Comparison of ENCODE assay signal across 19 cellular contexts in the genomic region with DNA sequence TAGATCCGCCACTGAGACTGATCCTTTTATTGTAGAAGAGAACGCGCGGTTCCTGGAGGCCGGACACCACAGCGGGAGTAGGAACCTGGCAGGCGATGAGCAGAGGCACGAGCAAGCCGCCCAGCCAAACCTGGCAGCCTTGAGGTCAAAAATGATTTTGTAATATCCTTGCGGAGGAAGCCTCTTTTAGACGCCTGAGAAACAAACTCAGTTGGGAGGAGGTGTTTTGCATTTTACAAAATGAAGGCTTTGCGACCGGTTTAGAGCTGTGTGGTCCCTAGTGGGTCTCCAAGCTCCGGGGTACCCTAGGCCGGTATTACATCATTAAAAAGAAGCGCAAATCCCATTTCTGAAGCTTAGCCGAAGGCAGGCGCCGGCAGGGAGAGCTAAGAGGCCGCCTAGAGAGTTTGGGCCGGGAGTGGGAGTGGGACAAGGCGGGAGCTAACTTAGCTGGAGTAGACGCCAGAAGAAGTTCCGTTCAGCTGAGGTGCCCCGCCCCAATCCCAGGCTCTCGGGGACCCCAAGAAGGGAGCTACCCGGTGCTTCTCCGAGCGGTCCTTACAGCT. TPM values are rescaled to one million over a fixed set of nuclear protein-coding genes. Genes with fewer than 3 reads are reported as not detected.
A peak's percentile ranks its signal among the peaks of the same experiment; 100 is the strongest.
DNase-seq lines count a peak whose midpoint lies in the region; ATAC-seq and TF ChIP-seq lines count a peak whose summit lies in the region.
"Had no signal": no experiment of that assay in that cellular context is flagged by ENCODE, and none has a peak within 500 bp of the region (broad histone marks: within the 10 kb centered on the region; RNA-seq: fewer than 3 reads in every experiment).

No MANE protein-coding gene starts in this region.

- DNase-seq in NT2/D1 (ENCODE audit: low read depth, low spot score), result no peak
- DNase-seq in coronary artery (ENCODE audit: low spot score), result no peak
- no peak for DNase-seq in osteocyte (ENCODE audit: extremely low spot score, unreplicated experiment)
- DNase-seq in stomach, result no peak
- DNase-seq: AML-193; amygdala; Caco-2; EL; MG63; NCI-H1694; ovary; stimulated activated CD4-positive, alpha-beta T cell treated with anti-CD3 and anti-CD28 coated beads, Interleukin-4, amount 100 ng/mL, for 24 hours; T-helper 1 cell; testis; WERI-Rb-1 had no signal

- H3K4me3 Mint-ChIP-seq in osteocyte (ENCODE audit: unreplicated experiment), result peak overlapping the region; percentile 24

- no peaks in the 10 kb centered on the region for H3K9me3 ChIP-seq in NT2/D1 (ENCODE audit: insufficient read depth, low read length)
- no peaks in the 10 kb centered on the region for H3K9me3 ChIP-seq in iPS-18c (ENCODE audit: control insufficient read depth, insufficient read depth, low read length)
- H3K9me3 ChIP-seq in stomach, result peaks cover 0 to 40% (median 9%) of the 10 kb centered on the region in 4 donors
- H3K9me3 ChIP-seq: Caco-2, MG63, ovary, testis had no signal

- H3K36me3 ChIP-seq in NT2/D1 (ENCODE audit: insufficient read depth, insufficient read length, low read length), result no peaks in the 10 kb centered on the region
- no peaks in the 10 kb centered on the region for H3K36me3 ChIP-seq in stomach
- H3K36me3 ChIP-seq: ovary, WERI-Rb-1 had no signal

- intact Hi-C loops in stomach (cut with DNase I; ENCODE audit: low total_unique reads), result no loop called here

- peaks cover 66% of the 10 kb centered on the region for H3K27me3 Mint-ChIP-seq in osteocyte (ENCODE audit: unreplicated experiment)

- H3K4me1 ChIP-seq in NT2/D1 (ENCODE audit: insufficient read depth, insufficient read length) (peaks cover 5% of the 10 kb centered on the region), stomach (peaks cover 7 to 37% (median 23%) of the 10 kb centered on the region in 4 donors)
- H3K4me1 ChIP-seq: Caco-2, testis had no signal

- peaks cover 94% of the 10 kb centered on the region for H3K27me3 ChIP-seq in NT2/D1 (ENCODE audit: insufficient read depth, insufficient read length)
- H3K27me3 ChIP-seq in stomach, result peaks cover 24 to 100% (median 81%) of the 10 kb centered on the region in 3 donors
- H3K27me3 ChIP-seq: MG63, ovary had no signal

- no peak for TF ChIP-seq CTCF in coronary artery (IDR thresholded peaks at IDR 0.05)
- no peak for TF ChIP-seq CTCF in osteocyte (IDR thresholded peaks at IDR 0.05)
- no peak for TF ChIP-seq CTCF in stomach (IDR thresholded peaks at IDR 0.05)

- no peak for TF ChIP-seq POLR2A in stomach (IDR thresholded peaks at IDR 0.05)

- WGBS in stomach, 5 donors, result 8 to 19% (median 11%) methylated on average over 16 to 29 of the region's 29 CpGs

- H3K27ac Mint-ChIP-seq in osteocyte (ENCODE audit: unreplicated experiment), result no peak overlapping the region

- ATAC-seq in GM18517 (IDR thresholded peaks at IDR 0.05; ENCODE audit: unreplicated experiment) (no peak), HG03460 (IDR thresholded peaks at IDR 0.05; ENCODE audit: unreplicated experiment) (no peak)
- ATAC-seq: HepG2 had no signal

- H3K36me3 Mint-ChIP-seq in osteocyte (ENCODE audit: unreplicated experiment), result peaks cover 2% of the 10 kb centered on the region

- TF ChIP-seq EP300 in stomach (IDR thresholded peaks at IDR 0.05), result no peak

- peaks cover 4% of the 10 kb centered on the region for H3K9me3 Mint-ChIP-seq in osteocyte (ENCODE audit: unreplicated experiment)

- H3K9ac ChIP-seq in NT2/D1 (ENCODE audit: insufficient read length, low read depth), result no peak overlapping the region

- H3K4me3 ChIP-seq in NT2/D1 (ENCODE audit: insufficient read length, low read depth) (peak overlapping the region; percentile 15), coronary artery (peak overlapping the region; percentile 69), iPS-18c (ENCODE audit: insufficient read depth, low read depth, low read length) (peak overlapping the region; percentile 2; the same call in 1 of the 2 replicates), stomach (no peak overlapping the region)
- H3K4me3 ChIP-seq: MG63, ovary had no signal

- H3K27ac ChIP-seq in coronary artery (peak overlapping the region; percentile 83 to 91), stomach (no peak overlapping the region)
- H3K27ac ChIP-seq: ovary, testis, WERI-Rb-1 had no signal

- H3K4me1 Mint-ChIP-seq in osteocyte (ENCODE audit: unreplicated experiment), result peaks cover 28% of the 10 kb centered on the region

RNA-seq across cellular contexts. Expression of gene TBX18, which starts 1.8 kb away (rescaled TPM):
- total RNA-seq in osteocyte (5.4 and 8.0 TPM in 2 replicates), stomach (1 to 10 TPM in 2 of 5 donors, not detected in 3; 1.0 to 4.6 TPM)
- polyA plus RNA-seq in stomach, result under 1 TPM in 2 of 3 donors, not detected in 1; 0.12 to 0.53 TPM
- total RNA-seq: Caco-2, HepG2 had no signal
- polyA plus RNA-seq: HepG2 had no signal

Comparison
In these comparisons a context has a peak if more than half of its experiments do, and no peak if none do; other contexts are left out.
1. H3K4me3 ChIP-seq: peak in NT2/D1 (single experiment), coronary artery (single experiment) and iPS-18c (single experiment); none in stomach (0 of 4).
2. H3K27ac ChIP-seq: peak in coronary artery (2 of 2); none in stomach (0 of 5).